Comparison of ENCODE assay signal across 18 cellular contexts in genomic region chr5:111277061-111277460, GRCh38.
"Had no signal": no experiment of that assay in that cellular context is flagged by ENCODE, and none has a peak within 500 bp of the region (broad histone marks: within the 10 kb centered on the region; RNA-seq: fewer than 3 reads in every experiment).

No MANE protein-coding gene starts in this region.

- H3K36me3 Mint-ChIP-seq: stimulated activated memory B cell treated with anti-CD40 and anti-IgM and Interleukin-4, amounts not matched to agents 10 μg/mL and 1 μg/mL and 100 μg/mL, for 72 hours had no signal

- H3K9me3 ChIP-seq: left ventricle myocardium inferior, mucosa of descending colon, SJSA1, tibial nerve, uterus had no signal

- DNase-seq: activated CD4-positive, alpha-beta T cell treated with anti-CD3 and anti-CD28 coated beads, Interleukin-2, amount 50 U/mL, for 48 hours; activated CD4-positive, CD25-positive, alpha-beta regulatory T cell treated with anti-CD3 and anti-CD28 coated beads, Interleukin-2, amount 50 U/mL, for 72 hours; activated naive CD4-positive, alpha-beta T cell treated with Interleukin-2 at 50 U/mL for 16 hours; anterior cingulate cortex; endodermal cell; glutamatergic neuron; hypothalamus; left ventricle myocardium inferior; mucosa of descending colon; nucleus accumbens; posterior cingulate gyrus; stimulated activated CD4-positive, alpha-beta T cell treated with anti-CD3 and anti-CD28 coated beads, Interleukin-2, amount 100 ng/mL, for 48 hours; substantia nigra; uterus had no signal

- H3K9me3 Mint-ChIP-seq: endodermal cell; nephron; stimulated activated memory B cell treated with anti-CD40 and anti-IgM and Interleukin-4, amounts not matched to agents 10 μg/mL and 1 μg/mL and 100 μg/mL, for 72 hours had no signal

- ATAC-seq: mucosa of descending colon; stimulated activated memory B cell treated with anti-CD40 and anti-IgM and Interleukin-4, amounts not matched to agents 10 μg/mL and 1 μg/mL and 100 μg/mL, for 72 hours had no signal

- H3K36me3 ChIP-seq: left ventricle myocardium inferior, SJSA1, tibial nerve, uterus had no signal

- H3K4me1 Mint-ChIP-seq: endodermal cell; stimulated activated memory B cell treated with anti-CD40 and anti-IgM and Interleukin-4, amounts not matched to agents 10 μg/mL and 1 μg/mL and 100 μg/mL, for 72 hours had no signal

- H3K4me3 Mint-ChIP-seq: endodermal cell; nephron; stimulated activated memory B cell treated with anti-CD40 and anti-IgM and Interleukin-4, amounts not matched to agents 10 μg/mL and 1 μg/mL and 100 μg/mL, for 72 hours had no signal

- H3K27me3 Mint-ChIP-seq: stimulated activated memory B cell treated with anti-CD40 and anti-IgM and Interleukin-4, amounts not matched to agents 10 μg/mL and 1 μg/mL and 100 μg/mL, for 72 hours had no signal

- H3K4me3 ChIP-seq: left ventricle myocardium inferior, mucosa of descending colon, SJSA1, tibial nerve, uterus had no signal

- H3K27me3 ChIP-seq: tibial nerve, uterus had no signal

- H3K4me1 ChIP-seq: left ventricle myocardium inferior, SJSA1, tibial nerve, uterus had no signal

- H3K27ac ChIP-seq: left ventricle myocardium inferior, SJSA1, tibial nerve, uterus had no signal

- H3K27ac Mint-ChIP-seq: endodermal cell; stimulated activated memory B cell treated with anti-CD40 and anti-IgM and Interleukin-4, amounts not matched to agents 10 μg/mL and 1 μg/mL and 100 μg/mL, for 72 hours had no signal
